In genomic region chrX:68354869-68355628, GRCh38 we compare ENCODE assay signal across 1 cellular context.
TF ChIP-seq lines count a peak whose summit lies in the region.

No MANE protein-coding gene starts in this region.

TF ChIP-seq in IMR-90, 13 proteins besides CTCF, POLR2A, EP300 and RAD21:
- no peak for TF ChIP-seq MAZ (IDR thresholded peaks at IDR 0.05; ENCODE audit: borderline replicate concordance, low read depth, low read length)
- no peak for TF ChIP-seq RFX5 (IDR thresholded peaks at IDR 0.05; ENCODE audit: low read depth, low read length)
- TF ChIP-seq MAFK (IDR thresholded peaks at IDR 0.05; ENCODE audit: low read depth, low read length) = no peak
- no peak for TF ChIP-seq ELK1 (IDR thresholded peaks at IDR 0.05; ENCODE audit: borderline replicate concordance, low read depth, low read length)
- no peak for TF ChIP-seq BHLHE40 (IDR thresholded peaks at IDR 0.05; ENCODE audit: low read depth, low read length)
- TF ChIP-seq CEBPB (IDR thresholded peaks at IDR 0.05; ENCODE audit: low read depth, low read length) = no peak
- TF ChIP-seq MXI1 (IDR thresholded peaks at IDR 0.05; ENCODE audit: borderline replicate concordance, low read depth, low read length) = no peak
- no peak for TF ChIP-seq FOS (IDR thresholded peaks at IDR 0.05; ENCODE audit: low read depth, low read length)
- TF ChIP-seq RCOR1 (IDR thresholded peaks at IDR 0.05; ENCODE audit: insufficient replicate concordance, low read length) = no peak
- no peak for TF ChIP-seq SMC3 (IDR thresholded peaks at IDR 0.05; ENCODE audit: low read depth, low read length)
- no peak for TF ChIP-seq NFE2L2 (IDR thresholded peaks at IDR 0.05; ENCODE audit: low read depth, low read length)
- TF ChIP-seq CHD1 (IDR thresholded peaks at IDR 0.05; ENCODE audit: low read depth, low read length) = no peak
- no peak for TF ChIP-seq USF2 (IDR thresholded peaks at IDR 0.05; ENCODE audit: low read depth, low read length)
TF ChIP-seq in IMR-90: peak in this region for 0.
